In the genomic region with DNA sequence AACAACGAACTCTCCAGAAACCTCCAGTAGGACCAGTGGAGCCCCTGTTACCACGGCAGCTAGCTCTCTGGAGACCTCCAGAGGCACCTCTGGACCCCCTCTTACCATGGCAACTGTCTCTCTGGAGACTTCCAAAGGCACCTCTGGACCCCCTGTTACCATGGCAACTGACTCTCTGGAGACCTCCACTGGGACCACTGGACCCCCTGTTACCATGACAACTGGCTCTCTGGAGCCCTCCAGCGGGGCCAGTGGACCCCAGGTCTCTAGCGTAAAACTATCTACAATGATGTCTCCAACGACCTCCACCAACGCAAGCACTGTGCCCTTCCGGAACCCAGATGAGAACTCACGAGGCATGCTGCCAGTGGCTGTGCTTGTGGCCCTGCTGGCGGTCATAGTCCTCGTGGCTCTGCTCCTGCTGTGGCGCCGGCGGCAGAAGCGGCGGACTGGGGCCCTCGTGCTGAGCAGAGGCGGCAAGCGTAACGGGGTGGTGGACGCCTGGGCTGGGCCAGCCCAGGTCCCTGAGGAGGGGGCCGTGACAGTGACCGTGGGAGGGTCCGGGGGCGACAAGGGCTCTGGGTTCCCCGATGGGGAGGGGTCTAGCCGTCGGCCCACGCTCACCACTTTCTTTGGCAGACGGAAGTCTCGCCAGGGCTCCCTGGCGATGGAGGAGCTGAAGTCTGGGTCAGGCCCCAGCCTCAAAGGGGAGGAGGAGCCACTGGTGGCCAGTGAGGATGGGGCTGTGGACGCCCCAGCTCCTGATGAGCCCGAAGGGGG, we compare ENCODE assay signal across 11 cellular contexts. TPM values are rescaled to one million over a fixed set of nuclear protein-coding genes. Genes with fewer than 3 reads are reported as not detected.
DNase-seq lines count a peak whose midpoint lies in the region; ATAC-seq and TF ChIP-seq lines count a peak whose summit lies in the region.
"Had no signal": no experiment of that assay in that cellular context is flagged by ENCODE, and none has a peak within 500 bp of the region (broad histone marks: within the 10 kb centered on the region; RNA-seq: fewer than 3 reads in every experiment).

No MANE protein-coding gene starts in this region.

- peak overlapping the region; percentile 98 for H3K4me3 Mint-ChIP-seq in CD8-positive, alpha-beta T cell

- TF ChIP-seq EP300 in neural cell (conservative IDR thresholded peaks at IDR 0.05; ENCODE audit: poor library complexity, severe bottlenecking): peak; percentile 53

- H3K79me2 ChIP-seq in OCI-LY3 (ENCODE audit: low read length) (no peaks in the 10 kb centered on the region), neural cell (replicated peaks; ENCODE audit: insufficient read depth, low read length) (no peaks in the 10 kb centered on the region), GM23248 (ENCODE audit: insufficient read depth) (no peaks in the 10 kb centered on the region), hepatocyte (no peaks in the 10 kb centered on the region)

- H3F3A ChIP-seq in neural cell (ENCODE audit: insufficient read depth, low read length, poor library complexity, severe bottlenecking): no peaks in the 10 kb centered on the region
- H3F3A ChIP-seq in GM23248 (ENCODE audit: insufficient read depth): no peaks in the 10 kb centered on the region

- intact Hi-C loops in CD8-positive, alpha-beta T cell (cut with DNase I, micrococcal nuclease): loop anchor here in 1 of 2 experiments (5.0 kb wide), 1 partner anchor 52 kb away; no protein-coding TSS in a partner anchor

- H3K27me3 Mint-ChIP-seq in CD8-positive, alpha-beta T cell (ENCODE audit: low read depth): no peaks in the 10 kb centered on the region

- H3K4me2 ChIP-seq in OCI-LY3 (ENCODE audit: low read length) (no peak overlapping the region), neural cell (ENCODE audit: low read length) (no peak overlapping the region), GM23248 (ENCODE audit: unreplicated experiment) (no peak overlapping the region), hepatocyte (no peak overlapping the region)

- peak overlapping the region; percentile 65 for H3K27ac ChIP-seq in CD8-positive, alpha-beta T cell (ENCODE audit: low read depth, low read length)
- H3K27ac ChIP-seq in OCI-LY3 (ENCODE audit: low read length): no peak overlapping the region
- H3K27ac ChIP-seq in neural cell (ENCODE audit: low read length): no peak overlapping the region
- H3K27ac ChIP-seq in GM23248: no peak overlapping the region
- H3K27ac ChIP-seq in hepatocyte: no peak overlapping the region
- H3K27ac ChIP-seq: SK-N-MC, uterus had no signal

- no peaks in the 10 kb centered on the region for H3K27me3 ChIP-seq in CD8-positive, alpha-beta T cell (ENCODE audit: insufficient read depth, low read length)
- H3K27me3 ChIP-seq in OCI-LY3 (ENCODE audit: low read depth, low read length): no peaks in the 10 kb centered on the region
- no peaks in the 10 kb centered on the region for H3K27me3 ChIP-seq in neural cell (ENCODE audit: insufficient read depth, low read depth, low read length)
- peaks cover 4% of the 10 kb centered on the region; the same call in 1 of the 2 replicates for H3K27me3 ChIP-seq in GM23248 (replicated peaks; ENCODE audit: insufficient read depth)
- no peaks in the 10 kb centered on the region for H3K27me3 ChIP-seq in hepatocyte
- H3K27me3 ChIP-seq: uterus had no signal

- H3K4me1 Mint-ChIP-seq in CD8-positive, alpha-beta T cell (ENCODE audit: low read depth): peaks cover 68% of the 10 kb centered on the region

- ATAC-seq in CD8-positive, alpha-beta T cell: peak; percentile 42
- ATAC-seq in activated naive CD4-positive, alpha-beta T cell treated with anti-CD3 and anti-CD28 coated beads, Interleukin-2, amount 50 U/mL, for 72 hours: peak; percentile 39 to 66
- ATAC-seq in HG02759 (IDR thresholded peaks at IDR 0.05; ENCODE audit: unreplicated experiment): no peak

- POLR2A ChIA-PET in CD8-positive, alpha-beta T cell (lab: Charles Lee): interaction anchor here (0.6 to 1.3 kb wide), 3 partner anchors 15 to 74 kb away, joined by 3 to 4 read pairs (median 3); no protein-coding TSS in a partner anchor

- 82 to 88% methylated on average over 29 to 33 of the region's 33 CpGs for WGBS in GM23248 (ENCODE audit: low coverage in 1 of 2, low lambda C conversion rate in 2 of 2, missing lambda C conversion rate in 2 of 2), 2 experiments
- WGBS in hepatocyte (ENCODE audit: low lambda C conversion rate, missing lambda C conversion rate): 94% methylated on average over 29 of the region's 33 CpGs

- no peak overlapping the region for H3K9ac ChIP-seq in OCI-LY3 (ENCODE audit: low read length)
- H3K9ac ChIP-seq in neural cell (ENCODE audit: low read length): no peak overlapping the region
- no peak overlapping the region for H3K9ac ChIP-seq in GM23248

- in situ Hi-C loops in GM23248 (cut with MboI): no loop called here

- H3K4me1 ChIP-seq in CD8-positive, alpha-beta T cell (ENCODE audit: insufficient read depth, low read length): peaks cover 61% of the 10 kb centered on the region
- H3K4me1 ChIP-seq in OCI-LY3 (ENCODE audit: low read length) (peaks cover 43% of the 10 kb centered on the region), GM23248 (ENCODE audit: insufficient read depth) (no peaks in the 10 kb centered on the region), hepatocyte (ENCODE audit: insufficient read depth) (peaks cover 12% of the 10 kb centered on the region)

- H3K9me2 ChIP-seq in neural cell (ENCODE audit: insufficient read depth, low read length) (no peaks in the 10 kb centered on the region), GM23248 (ENCODE audit: insufficient read depth) (no peaks in the 10 kb centered on the region), hepatocyte (replicated peaks; ENCODE audit: insufficient read depth) (no peaks in the 10 kb centered on the region)

- H3K4me3 ChIP-seq in CD8-positive, alpha-beta T cell (ENCODE audit: low read depth, low read length): peak overlapping the region; percentile 89
- no peak overlapping the region for H3K4me3 ChIP-seq in OCI-LY3 (ENCODE audit: low read length)
- H3K4me3 ChIP-seq in neural cell (ENCODE audit: low read length): peak overlapping the region; percentile 35
- no peak overlapping the region for H3K4me3 ChIP-seq in GM23248
- H3K4me3 ChIP-seq in hepatocyte: no peak overlapping the region
- H3K4me3 ChIP-seq: SK-N-MC, uterus had no signal

- H3K9me3 ChIP-seq in CD8-positive, alpha-beta T cell (ENCODE audit: low read length): no peaks in the 10 kb centered on the region
- H3K9me3 ChIP-seq in OCI-LY3 (ENCODE audit: insufficient read depth, low read length) (no peaks in the 10 kb centered on the region), neural cell (ENCODE audit: low read length) (no peaks in the 10 kb centered on the region), GM23248 (ENCODE audit: low read depth) (no peaks in the 10 kb centered on the region), hepatocyte (ENCODE audit: low read depth) (no peaks in the 10 kb centered on the region)
- H3K9me3 ChIP-seq: uterus had no signal

- peaks cover 6% of the 10 kb centered on the region for H3K36me3 ChIP-seq in CD8-positive, alpha-beta T cell (ENCODE audit: insufficient read depth, low read length)
- H3K36me3 ChIP-seq in OCI-LY3 (replicated peaks; ENCODE audit: low read depth, low read length): no peaks in the 10 kb centered on the region
- no peaks in the 10 kb centered on the region for H3K36me3 ChIP-seq in neural cell (ENCODE audit: insufficient read depth, low read length)
- H3K36me3 ChIP-seq in GM23248 (ENCODE audit: low read depth): no peaks in the 10 kb centered on the region
- H3K36me3 ChIP-seq in hepatocyte (replicated peaks; ENCODE audit: insufficient read depth, low read depth): no peaks in the 10 kb centered on the region
- H3K36me3 ChIP-seq: uterus had no signal

- no peak for TF ChIP-seq RAD21 in neural cell (conservative IDR thresholded peaks at IDR 0.05)

- H3K36me3 Mint-ChIP-seq in CD8-positive, alpha-beta T cell: peaks cover 44% of the 10 kb centered on the region
- H3K36me3 Mint-ChIP-seq in activated naive CD4-positive, alpha-beta T cell treated with anti-CD3 and anti-CD28 coated beads, Interleukin-2, amount 50 U/mL, for 72 hours: peaks cover 39 to 44% of the 10 kb centered on the region in 2 donors

- no peak for TF ChIP-seq CTCF in CD8-positive, alpha-beta T cell (IDR thresholded peaks at IDR 0.05)
- TF ChIP-seq CTCF in OCI-LY3 (IDR thresholded peaks at IDR 0.05; ENCODE audit: low read depth, low read length): 0 out of 2 replicates have a peak, but pooled peaks have one; percentile 9
- TF ChIP-seq CTCF in neural cell (IDR thresholded peaks at IDR 0.05; ENCODE audit: poor library complexity, severe bottlenecking): no peak
- TF ChIP-seq CTCF in hepatocyte (IDR thresholded peaks at IDR 0.05; ENCODE audit: poor library complexity): no peak

- H3K27ac Mint-ChIP-seq in CD8-positive, alpha-beta T cell: peak overlapping the region; percentile 95
- peak overlapping the region; percentile 96 to 98 for H3K27ac Mint-ChIP-seq in activated naive CD4-positive, alpha-beta T cell treated with anti-CD3 and anti-CD28 coated beads, Interleukin-2, amount 50 U/mL, for 72 hours

- DNase-seq in CD8-positive, alpha-beta T cell: peak in 5 of 7 experiments; percentile 18 to 65 (median 52)
- DNase-seq in activated naive CD4-positive, alpha-beta T cell treated with anti-CD3 and anti-CD28 coated beads, Interleukin-2, amount 50 U/mL, for 72 hours (ENCODE audit: low spot score in 2 of 2): peak; percentile 47 to 80
- DNase-seq in GM23248 (no peak), hepatocyte (ENCODE audit: low spot score) (no peak), kidney tubule cell (ENCODE audit: low spot score) (no peak)
- DNase-seq: uterus had no signal

- no peaks in the 10 kb centered on the region for H4K20me1 ChIP-seq in OCI-LY3 (ENCODE audit: insufficient read depth, low read length)
- no peaks in the 10 kb centered on the region for H4K20me1 ChIP-seq in neural cell (ENCODE audit: insufficient read depth)
- no peaks in the 10 kb centered on the region for H4K20me1 ChIP-seq in GM23248 (ENCODE audit: insufficient read depth)
- no peaks in the 10 kb centered on the region for H4K20me1 ChIP-seq in hepatocyte (ENCODE audit: insufficient read depth, poor library complexity, severe bottlenecking)

- CTCF ChIA-PET in CD8-positive, alpha-beta T cell (lab: Charles Lee): interaction anchor here (1.4 to 1.5 kb wide), 2 partner anchors 12 to 36 kb away, joined by 3 read pairs; no protein-coding TSS in a partner anchor

- H3K9me3 Mint-ChIP-seq in CD8-positive, alpha-beta T cell: no peaks in the 10 kb centered on the region
- H3K9me3 Mint-ChIP-seq in activated naive CD4-positive, alpha-beta T cell treated with anti-CD3 and anti-CD28 coated beads, Interleukin-2, amount 50 U/mL, for 72 hours: no peaks in the 10 kb centered on the region

- H2AFZ ChIP-seq in OCI-LY3 (ENCODE audit: low read depth, low read length) (no peak overlapping the region), neural cell (ENCODE audit: low read depth, low read length) (no peak overlapping the region), GM23248 (no peak overlapping the region), hepatocyte (no peak overlapping the region)

RNA-seq across cellular contexts. Expression of gene SPN, which starts 1.3 kb away (rescaled TPM):
- 10 to 100 TPM; 36.9 to 38.2 TPM for total RNA-seq in CD8-positive, alpha-beta T cell
- 100 to 1,000 TPM in 1 of 2 donors, 10 to 100 TPM in 1; 83.4 to 145 TPM for total RNA-seq in activated naive CD4-positive, alpha-beta T cell treated with anti-CD3 and anti-CD28 coated beads, Interleukin-2, amount 50 U/mL, for 72 hours
- 0.09 TPM in 1 of 2 replicates, not detected in the other for polyA plus RNA-seq in neural cell
- 0.12 and 0.24 TPM in 2 replicates for polyA minus RNA-seq in neural cell
- not detected in 2 replicates for total RNA-seq in GM23248 (2014; rRNA removed; shearing (Covaris generic))
- polyA plus RNA-seq in GM23248 (2016; fragmentation: Nextera tagmentation; extraction: Ambion mirVana): 0.14 TPM in 1 of 2 replicates, not detected in the other
- 0.03 and 0.08 TPM in 2 replicates for total RNA-seq in hepatocyte
- 0.05 and 0.57 TPM in 2 replicates for polyA plus RNA-seq in hepatocyte
- total RNA-seq: myocyte had no signal

RNA-seq across cellular contexts. Expression of gene QPRT, which starts 14.7 kb away (rescaled TPM):
- under 1 TPM in 1 of 2 experiments, not detected in 1; 0.76 TPM for total RNA-seq in CD8-positive, alpha-beta T cell
- total RNA-seq in activated naive CD4-positive, alpha-beta T cell treated with anti-CD3 and anti-CD28 coated beads, Interleukin-2, amount 50 U/mL, for 72 hours: 10 to 100 TPM; 10.1 to 14.5 TPM
- polyA plus RNA-seq in neural cell (2.7 and 3.9 TPM in 2 replicates), GM23248 (2016; fragmentation: Nextera tagmentation; extraction: Ambion mirVana) (0.27 and 0.85 TPM in 2 replicates), hepatocyte (340 and 371 TPM in 2 replicates)
- 0.73 and 1.0 TPM in 2 replicates for polyA minus RNA-seq in neural cell
- 0.32 TPM in 1 of 2 replicates, not detected in the other for total RNA-seq in GM23248 (2014; rRNA removed; shearing (Covaris generic))
- 217 and 222 TPM in 2 replicates for total RNA-seq in hepatocyte

Comparison
In these comparisons a context has a peak if more than half of its experiments do, and no peak if none do; other contexts are left out.
1. DNase-seq: peak in CD8-positive, alpha-beta T cell (5 of 7) and activated naive CD4-positive, alpha-beta T cell treated with anti-CD3 and anti-CD28 coated beads, Interleukin-2, amount 50 U/mL, for 72 hours (2 of 2); none in GM23248 (single experiment), hepatocyte (single experiment) and kidney tubule cell (single experiment).
2. H3K4me3 ChIP-seq: peak in CD8-positive, alpha-beta T cell (single experiment) and neural cell (single experiment); none in OCI-LY3 (single experiment), GM23248 (single experiment) and hepatocyte (single experiment).
3. RNA of gene SPN, which starts 1.3 kb away (total RNA-seq): 83.4 to 145 TPM in activated naive CD4-positive, alpha-beta T cell treated with anti-CD3 and anti-CD28 coated beads, Interleukin-2, amount 50 U/mL, for 72 hours and 36.9 to 38.2 TPM in CD8-positive, alpha-beta T cell; 0.03 to 0.08 TPM in hepatocyte and not detected in GM23248; every median in the first group is over 10 times any median in the second.
4. RNA of gene QPRT, which starts 14.7 kb away (total RNA-seq): 217 to 222 TPM in hepatocyte; 10.1 to 14.5 TPM in activated naive CD4-positive, alpha-beta T cell treated with anti-CD3 and anti-CD28 coated beads, Interleukin-2, amount 50 U/mL, for 72 hours, 0.76 TPM in CD8-positive, alpha-beta T cell and 0.32 TPM in GM23248; every median in the first group is over 10 times any median in the second.